1 cellular context compared by ENCODE assay signal in the genomic region with DNA sequence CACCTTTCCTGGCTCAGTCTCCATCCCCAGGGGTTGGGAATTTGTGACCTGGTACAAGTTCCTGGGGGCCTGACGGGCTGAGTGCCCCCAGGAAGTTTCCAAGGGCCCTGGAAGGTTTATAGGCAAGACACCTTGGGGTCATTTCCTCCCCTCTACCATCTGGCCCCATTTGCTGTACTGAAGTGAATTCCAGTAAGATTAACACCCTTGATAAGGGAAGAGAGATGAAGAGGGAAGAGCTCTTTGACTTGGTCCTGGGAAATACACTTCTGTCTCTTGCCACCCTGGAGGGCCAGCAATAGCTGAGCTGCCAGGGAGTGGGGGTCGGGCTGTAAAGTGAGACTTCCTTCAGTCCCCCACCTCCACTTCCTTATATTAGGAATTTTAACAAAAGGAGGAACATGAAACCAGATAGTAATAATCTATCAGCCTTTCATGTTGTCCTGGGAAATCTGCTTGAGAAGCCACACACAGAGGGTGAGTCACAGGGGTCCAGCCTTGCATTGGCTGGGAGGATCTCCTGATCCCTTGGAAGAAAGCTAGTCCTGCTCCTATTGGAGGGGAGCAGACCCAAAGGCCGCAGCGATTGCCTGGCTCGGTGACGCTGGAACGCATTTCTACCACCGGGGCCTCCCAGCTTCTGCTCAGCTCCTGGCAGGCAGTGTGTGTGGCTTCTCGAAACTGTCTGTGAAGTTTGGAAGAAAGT.
TF ChIP-seq lines count a peak whose summit lies in the region.

No MANE protein-coding gene starts in this region.

TF ChIP-seq in H1, 55 proteins besides CTCF, POLR2A, EP300 and RAD21 (continued from another document):
- TF ChIP-seq, protein P1, sequence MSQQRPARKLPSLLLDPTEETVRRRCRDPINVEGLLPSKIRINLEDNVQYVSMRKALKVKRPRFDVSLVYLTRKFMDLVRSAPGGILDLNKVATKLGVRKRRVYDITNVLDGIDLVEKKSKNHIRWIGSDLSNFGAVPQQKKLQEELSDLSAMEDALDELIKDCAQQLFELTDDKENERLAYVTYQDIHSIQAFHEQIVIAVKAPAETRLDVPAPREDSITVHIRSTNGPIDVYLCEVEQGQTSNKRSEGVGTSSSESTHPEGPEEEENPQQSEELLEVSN (IDR thresholded peaks at IDR 0.05): peak; percentile 38; the same call in 1 of the 2 replicates
- TF ChIP-seq CBX8 (IDR thresholded peaks at IDR 0.05; ENCODE audit: borderline replicate concordance, low read depth, low read length): no peak
- peak; percentile 55 for TF ChIP-seq CREB1 (IDR thresholded peaks at IDR 0.05)
- TF ChIP-seq TEAD4 (IDR thresholded peaks at IDR 0.05; ENCODE audit: low read depth, low read length): peak; percentile 67; the same call in 1 of the 2 replicates
